25 cellular contexts compared by ENCODE assay signal in the genomic region with DNA sequence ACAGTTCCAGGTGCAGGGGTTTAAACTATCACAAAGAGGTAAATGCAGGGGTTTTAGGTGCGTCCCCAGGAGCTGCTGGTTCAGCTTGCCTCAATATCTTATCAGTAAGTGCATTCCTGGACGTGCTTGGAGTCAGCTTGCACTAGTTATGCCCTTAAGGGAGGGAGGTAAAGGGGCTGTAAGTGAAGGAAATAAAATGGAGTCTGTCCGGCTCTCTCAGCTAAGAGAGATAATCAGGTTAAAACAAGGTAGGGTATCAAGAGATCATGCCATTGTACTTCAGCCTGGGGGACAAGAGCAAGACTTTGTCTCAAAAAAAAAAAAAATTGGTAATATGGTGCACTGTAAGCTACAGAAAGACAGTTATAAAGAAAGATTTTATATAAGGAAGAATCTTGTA.
"Had no signal": no experiment of that assay in that cellular context is flagged by ENCODE, and none has a peak within 500 bp of the region (broad histone marks: within the 10 kb centered on the region; RNA-seq: fewer than 3 reads in every experiment).

No MANE protein-coding gene starts in this region.

- H3K27ac ChIP-seq: adrenal gland, Peyer's patch, RWPE1, SJSA1 had no signal

- DNase-seq: activated CD4-positive, alpha-beta memory T cell treated with anti-CD3 and anti-CD28 coated beads for 36 hours; activated CD4-positive, alpha-beta T cell treated with anti-CD3 and anti-CD28 coated beads for 48 hours; activated CD4-positive, CD25-positive, alpha-beta regulatory T cell treated with anti-CD3 and anti-CD28 coated beads, Interleukin-2, amount 50 U/mL, for 72 hours; activated gamma-delta T cell; activated naive CD4-positive, alpha-beta T cell treated with anti-CD3 and anti-CD28 coated beads, Interleukin-2, amount 10 ng/mL, durations not matched to agents 7 days and 5 days; activated naive CD8-positive, alpha-beta T cell treated with anti-CD3 and anti-CD28 coated beads for 36 hours; activated T-cell treated with anti-CD3 and anti-CD28 coated beads for 4 hours; activated T-cell treated with anti-CD3 and anti-CD28 coated beads, Interleukin-2, amount 50 U/mL, for 48 hours; anterior cingulate cortex; NCI-H1105 treated with DMSO at 0.1 percent for 48 hours; NCI-H1436 treated with DMSO at 0.1 percent for 48 hours; NCI-H187 treated with DMSO at 0.1 percent for 48 hours; NCI-H2081 treated with DMSO at 0.1 percent for 48 hours; NCI-H446; NK-92 treated with Interleukin-12 subunit alpha and Interleukin-12 subunit beta, amount 100 ng/mL, for 24 hours; Peyer's patch; SHP77; T-helper 17 cell; T-helper 9 cell had no signal

- ATAC-seq: activated T-helper 17 cell treated with anti-CD3 and anti-CD28 coated beads, Interleukin-2, amount 50 U/mL, for 72 hours had no signal

- H3K9me3 ChIP-seq: adrenal gland, Peyer's patch, SJSA1 had no signal

- H3K4me1 ChIP-seq: adrenal gland, Peyer's patch, SJSA1 had no signal

- H3K4me3 Mint-ChIP-seq: activated CD4-positive, alpha-beta memory T cell treated with anti-CD3 and anti-CD28 coated beads for 36 hours; activated naive CD4-positive, alpha-beta T cell treated with anti-CD3 and anti-CD28 coated beads, Interleukin-2, amount 10 ng/mL, durations not matched to agents 7 days and 5 days; activated naive CD8-positive, alpha-beta T cell treated with anti-CD3 and anti-CD28 coated beads for 36 hours; activated T-helper 17 cell treated with anti-CD3 and anti-CD28 coated beads, Interleukin-2, amount 50 U/mL, for 72 hours; T-helper 17 cell; WTC11 had no signal

- FAIRE-seq: HepG2 had no signal

- H3K36me3 ChIP-seq: adrenal gland, Peyer's patch, SJSA1 had no signal

- H3K4me1 Mint-ChIP-seq: activated naive CD4-positive, alpha-beta T cell treated with anti-CD3 and anti-CD28 coated beads, Interleukin-2, amount 10 ng/mL, durations not matched to agents 7 days and 5 days; activated naive CD8-positive, alpha-beta T cell treated with anti-CD3 and anti-CD28 coated beads for 36 hours; activated T-helper 17 cell treated with anti-CD3 and anti-CD28 coated beads, Interleukin-2, amount 50 U/mL, for 72 hours; T-helper 17 cell had no signal

- H3K9me3 Mint-ChIP-seq: activated CD4-positive, alpha-beta memory T cell treated with anti-CD3 and anti-CD28 coated beads for 36 hours; activated naive CD4-positive, alpha-beta T cell treated with anti-CD3 and anti-CD28 coated beads, Interleukin-2, amount 10 ng/mL, durations not matched to agents 7 days and 5 days; activated naive CD8-positive, alpha-beta T cell treated with anti-CD3 and anti-CD28 coated beads for 36 hours; activated T-helper 17 cell treated with anti-CD3 and anti-CD28 coated beads, Interleukin-2, amount 50 U/mL, for 72 hours had no signal

- H3K27me3 ChIP-seq: adrenal gland, Peyer's patch, SJSA1 had no signal

- H3K27me3 Mint-ChIP-seq: activated CD4-positive, alpha-beta memory T cell treated with anti-CD3 and anti-CD28 coated beads for 36 hours; activated naive CD4-positive, alpha-beta T cell treated with anti-CD3 and anti-CD28 coated beads, Interleukin-2, amount 10 ng/mL, durations not matched to agents 7 days and 5 days; activated naive CD8-positive, alpha-beta T cell treated with anti-CD3 and anti-CD28 coated beads for 36 hours had no signal

- H3K4me3 ChIP-seq: adrenal gland, Peyer's patch, SJSA1 had no signal

- H3K27ac Mint-ChIP-seq: activated CD4-positive, alpha-beta memory T cell treated with anti-CD3 and anti-CD28 coated beads for 36 hours; activated naive CD4-positive, alpha-beta T cell treated with anti-CD3 and anti-CD28 coated beads, Interleukin-2, amount 10 ng/mL, durations not matched to agents 7 days and 5 days; activated naive CD8-positive, alpha-beta T cell treated with anti-CD3 and anti-CD28 coated beads for 36 hours; activated T-helper 17 cell treated with anti-CD3 and anti-CD28 coated beads, Interleukin-2, amount 50 U/mL, for 72 hours; T-helper 17 cell; WTC11 had no signal

- H3K36me3 Mint-ChIP-seq: activated CD4-positive, alpha-beta memory T cell treated with anti-CD3 and anti-CD28 coated beads for 36 hours; activated naive CD4-positive, alpha-beta T cell treated with anti-CD3 and anti-CD28 coated beads, Interleukin-2, amount 10 ng/mL, durations not matched to agents 7 days and 5 days; activated naive CD8-positive, alpha-beta T cell treated with anti-CD3 and anti-CD28 coated beads for 36 hours had no signal
